15 cellular contexts compared by ENCODE assay signal in genomic region chr12:47184229-47184628, GRCh38.
DNase-seq lines count a peak whose midpoint lies in the region; ATAC-seq and TF ChIP-seq lines count a peak whose summit lies in the region.
"Had no signal": no experiment of that assay in that cellular context is flagged by ENCODE, and none has a peak within 500 bp of the region (broad histone marks: within the 10 kb centered on the region; RNA-seq: fewer than 3 reads in every experiment).

No MANE protein-coding gene starts in this region.

- no peak overlapping the region for H3K4me3 ChIP-seq in GM23338

- H3K27me3 Mint-ChIP-seq in GM23338 (ENCODE audit: insufficient read depth, low read depth, poor library complexity) (no peaks in the 10 kb centered on the region), mesothelial cell of epicardium (ENCODE audit: low read depth) (no peaks in the 10 kb centered on the region), T-helper 17 cell (no peaks in the 10 kb centered on the region)

- H3K27ac ChIP-seq in GM23338 (ENCODE audit: low read depth) = no peak overlapping the region

- no peaks in the 10 kb centered on the region for H4K20me1 ChIP-seq in GM23338 (replicated peaks; ENCODE audit: insufficient read depth)

- no peak for TF ChIP-seq CTCF in GM23338 (conservative IDR thresholded peaks at IDR 0.05; ENCODE audit: low read depth in 2 of 2)
- TF ChIP-seq CTCF in mesothelial cell of epicardium (IDR thresholded peaks at IDR 0.05; ENCODE audit: unreplicated experiment) = no peak

- no peaks in the 10 kb centered on the region for H3F3A ChIP-seq in GM23338 (replicated peaks; ENCODE audit: low read depth)

- H3K4me3 Mint-ChIP-seq in GM23338 (no peak overlapping the region), mesothelial cell of epicardium (no peak overlapping the region), T-helper 17 cell (no peak overlapping the region)
- H3K4me3 Mint-ChIP-seq: T-helper 1 cell treated with Interleukin-12 subunit alpha and Interleukin-12 subunit beta and Interleukin-4 antibody, amounts not matched to agents 30 μg/mL and 1 μg/mL, for 36 hours had no signal

- peak overlapping the region; percentile 35; the same call in 1 of the 2 replicates for H2AFZ ChIP-seq in GM23338

- no peaks in the 10 kb centered on the region for H3K79me2 ChIP-seq in GM23338 (replicated peaks; ENCODE audit: insufficient read depth)

- ATAC-seq in GM23338 (no peak), T-helper 17 cell (no peak)
- ATAC-seq: Panc1 had no signal

- H3K4me1 ChIP-seq in GM23338 (ENCODE audit: insufficient read depth) = no peaks in the 10 kb centered on the region

- H3K4me1 Mint-ChIP-seq in GM23338 (peaks cover 4% of the 10 kb centered on the region; the same call in 2 of the 3 replicates), mesothelial cell of epicardium (peaks cover 9% of the 10 kb centered on the region), T-helper 17 cell (peaks cover 27% of the 10 kb centered on the region)

- H3K27me3 ChIP-seq in GM23338 (ENCODE audit: insufficient read depth) = no peaks in the 10 kb centered on the region

- H3K9me3 ChIP-seq in T-helper 17 cell (ENCODE audit: control insufficient read depth, low read length, poor library complexity, severe bottlenecking) = no peaks in the 10 kb centered on the region

- no peak overlapping the region for H3K4me2 ChIP-seq in GM23338

- DNase-seq in GM23338 (ENCODE audit: low spot score) (no peak), NCI-H526 (lab: John Stamatoyannopoulos, UW) (peak; percentile 96 to 97), SHP77 treated with DMSO at 0.1 percent for 48 hours (lab: John Stamatoyannopoulos, UW) (peak; percentile 89), mesothelial cell of epicardium (ENCODE audit: low spot score in 2 of 2, unreplicated experiment in 2 of 2) (no peak), GM19238 (ENCODE audit: insufficient read length, low spot score) (no peak), T-helper 17 cell (no peak), KG1 (lab: John Stamatoyannopoulos, UW) (no peak)
- DNase-seq: COR-L47, DMS79, HCEC 1CT, IMR-90, NCI-H1436, SIG-M5 had no signal

- H3K36me3 ChIP-seq in GM23338 (ENCODE audit: insufficient read depth) = no peaks in the 10 kb centered on the region

- H3K27ac Mint-ChIP-seq in GM23338 (no peak overlapping the region), mesothelial cell of epicardium (peak overlapping the region; percentile 24), T-helper 17 cell (no peak overlapping the region)
- H3K27ac Mint-ChIP-seq: T-helper 1 cell treated with Interleukin-12 subunit alpha and Interleukin-12 subunit beta and Interleukin-4 antibody, amounts not matched to agents 30 μg/mL and 1 μg/mL, for 36 hours had no signal

- H3K9me3 Mint-ChIP-seq in GM23338 = no peaks in the 10 kb centered on the region
- no peaks in the 10 kb centered on the region for H3K9me3 Mint-ChIP-seq in mesothelial cell of epicardium
- H3K9me3 Mint-ChIP-seq: T-helper 1 cell treated with Interleukin-12 subunit alpha and Interleukin-12 subunit beta and Interleukin-4 antibody, amounts not matched to agents 30 μg/mL and 1 μg/mL, for 36 hours had no signal

- H3K36me3 Mint-ChIP-seq in GM23338 (ENCODE audit: low read depth) (no peaks in the 10 kb centered on the region), mesothelial cell of epicardium (no peaks in the 10 kb centered on the region), T-helper 17 cell (ENCODE audit: low read depth) (peaks cover 10% of the 10 kb centered on the region)

- H3K9me2 ChIP-seq in GM23338 (ENCODE audit: insufficient read depth) = peaks cover 4% of the 10 kb centered on the region; the same call in 1 of the 2 replicates

TF ChIP-seq in GM23338, 12 proteins besides CTCF, POLR2A, EP300 and RAD21 (continues in another document):
- TF ChIP-seq ZNF331 (CRISPR knock-in tag; IDR thresholded peaks at IDR 0.05; ENCODE audit: low read depth) (no peak), NANOG (IDR thresholded peaks at IDR 0.05; ENCODE audit: borderline replicate concordance) (no peak), JUNB (IDR thresholded peaks at IDR 0.05; ENCODE audit: unreplicated experiment) (no peak), EZH2phosphoT487 (IDR thresholded peaks at IDR 0.05; ENCODE audit: unreplicated experiment) (no peak), ZNF462 (CRISPR knock-in tag; IDR thresholded peaks at IDR 0.05) (no peak), REST (IDR thresholded peaks at IDR 0.05; ENCODE audit: unreplicated experiment) (no peak), POLR2AphosphoS5 (IDR thresholded peaks at IDR 0.05; ENCODE audit: low read depth) (no peak)

Comparison
In these comparisons a context has a peak if more than half of its experiments do, and no peak if none do; other contexts are left out.
1. DNase-seq: peak in NCI-H526 (2 of 2) and SHP77 treated with DMSO at 0.1 percent for 48 hours (single experiment); none in GM23338 (single experiment), mesothelial cell of epicardium (0 of 2), GM19238 (single experiment), T-helper 17 cell (0 of 3) and KG1 (single experiment).